ENCODE assay signal across 17 cellular contexts in genomic region chr11:14854057-14854456, GRCh38. TPM values are rescaled to one million over a fixed set of nuclear protein-coding genes. Genes with fewer than 3 reads are reported as not detected.
DNase-seq lines count a peak whose midpoint lies in the region; ATAC-seq, FAIRE-seq and TF ChIP-seq lines count a peak whose summit lies in the region.
"Had no signal": no experiment of that assay in that cellular context is flagged by ENCODE, and none has a peak within 500 bp of the region (broad histone marks: within the 10 kb centered on the region; RNA-seq: fewer than 3 reads in every experiment).

No MANE protein-coding gene starts in this region.

- H3K56ac ChIP-seq in mesendoderm (ENCODE audit: low read length) = no peak overlapping the region

- no peak overlapping the region for H4K8ac ChIP-seq in mesendoderm (ENCODE audit: low read depth, low read length)

- H2BK15ac ChIP-seq in mesendoderm (replicated peaks; ENCODE audit: low read depth) = no peak overlapping the region

- H3K9ac ChIP-seq in mammary epithelial cell (ENCODE audit: insufficient read depth, low read length) = no peak overlapping the region
- H3K9ac ChIP-seq in mesendoderm (ENCODE audit: low read length) = no peak overlapping the region
- H3K9ac ChIP-seq: GM23248 had no signal

- no peak for TF ChIP-seq POLR2A in breast epithelium (IDR thresholded peaks at IDR 0.05)

- H3K4me1 ChIP-seq in mammary epithelial cell (ENCODE audit: insufficient read depth, low read length) (no peaks in the 10 kb centered on the region), breast epithelium (no peaks in the 10 kb centered on the region), mesendoderm (ENCODE audit: control insufficient read depth, low read depth, low read length) (no peaks in the 10 kb centered on the region)

- BruUV-seq in mammary epithelial cell (replicated peaks; lab: Mats Ljungman, UMichigan) = no TSS peak

- no peak overlapping the region for H2BK120ac ChIP-seq in mesendoderm (ENCODE audit: low read depth, low read length)

- H3K27ac ChIP-seq in mammary epithelial cell (ENCODE audit: insufficient read depth, low read depth, low read length) (no peak overlapping the region), breast epithelium (no peak overlapping the region), mesendoderm (ENCODE audit: low read depth, low read length) (no peak overlapping the region)
- H3K27ac ChIP-seq: GM23248, HL-60 had no signal

- in situ Hi-C loops in mammary epithelial cell (cut with MboI; ENCODE audit: low sequenced_read_pairs in 2 of 2) = no loop called here

- H2AK5ac ChIP-seq in mesendoderm (ENCODE audit: low read length) = no peak overlapping the region

- FAIRE-seq in bronchial epithelial cell (lab: Jason Lieb, UNC) = no peak
- FAIRE-seq: A204.1, H54 had no signal

- H2AFZ ChIP-seq in mammary epithelial cell (ENCODE audit: low read depth, low read length) = no peak overlapping the region
- H2AFZ ChIP-seq: GM23248 had no signal

- no peak overlapping the region for H4K5ac ChIP-seq in mesendoderm (ENCODE audit: low read length)

- TF ChIP-seq CTCF in mammary epithelial cell (conservative IDR thresholded peaks at IDR 0.05 in 1 of 2, IDR thresholded peaks at IDR 0.05 in 1 of 2; ENCODE audit: extremely low read depth in 1 of 2, insufficient read depth in 1 of 2, low read depth in 1 of 2, low read length in 2 of 2) (no peak), breast epithelium (IDR thresholded peaks at IDR 0.05) (no peak), bronchial epithelial cell (IDR thresholded peaks at IDR 0.05; ENCODE audit: insufficient read depth, low read length, severe bottlenecking) (no peak)

- DNase-seq in mammary epithelial cell (peak; percentile 24), breast epithelium (ENCODE audit: low spot score in 2 of 2) (no peak), bronchial epithelial cell (ENCODE audit: low read depth) (peak; percentile 72), mesendoderm (peak; percentile 2), DMS114 treated with DMSO at 0.1 percent for 48 hours (lab: John Stamatoyannopoulos, UW; ENCODE audit: unreplicated experiment) (no peak)
- DNase-seq in stimulated activated CD4-positive, alpha-beta T cell treated with anti-CD3 and anti-CD28 coated beads, Interleukin-2, amount 100 ng/mL, for 48 hours = no peak
- DNase-seq: C1 segment of cervical spinal cord; CD4-positive, alpha-beta memory T cell; COR-L47; DMS53; GF-D8; GM23248 had no signal

- H3K4ac ChIP-seq in mesendoderm (ENCODE audit: low read depth, low read length) = no peak overlapping the region

- H3K79me2 ChIP-seq in mammary epithelial cell (ENCODE audit: insufficient read depth, low read length) (no peaks in the 10 kb centered on the region), mesendoderm (ENCODE audit: control insufficient read depth, insufficient read depth, low read length) (no peaks in the 10 kb centered on the region)

- no peaks in the 10 kb centered on the region for H3K79me1 ChIP-seq in mesendoderm (ENCODE audit: low read length)

- no peak overlapping the region for H2BK5ac ChIP-seq in mesendoderm (ENCODE audit: low read length)

- dilution Hi-C loops in mammary epithelial cell (cut with HindIII; ENCODE audit: low sequenced_read_pairs) = no loop called here

- H3K4me2 ChIP-seq in mammary epithelial cell (ENCODE audit: insufficient read depth, low read depth, low read length) (no peak overlapping the region), mesendoderm (ENCODE audit: low read length) (no peak overlapping the region)

- H3K4me3 ChIP-seq in mammary epithelial cell (replicated peaks in 1 of 3; ENCODE audit: insufficient read depth in 1 of 3, low read depth in 2 of 3, low read length in 3 of 3) = no peak overlapping the region
- no peak overlapping the region for H3K4me3 ChIP-seq in breast epithelium
- H3K4me3 ChIP-seq in bronchial epithelial cell (ENCODE audit: low read depth, low read length) = no peak overlapping the region
- H3K4me3 ChIP-seq in mesendoderm (ENCODE audit: low read length) = no peak overlapping the region
- H3K4me3 ChIP-seq: GM23248 had no signal

- no peak for ATAC-seq in GM19463 (IDR thresholded peaks at IDR 0.05; ENCODE audit: unreplicated experiment)
- ATAC-seq: HCT116 had no signal

- H3K36me3 ChIP-seq in mammary epithelial cell (ENCODE audit: insufficient read depth, low read length) (no peaks in the 10 kb centered on the region), breast epithelium (no peaks in the 10 kb centered on the region), bronchial epithelial cell (ENCODE audit: control insufficient read depth, insufficient read depth, low read length) (no peaks in the 10 kb centered on the region), mesendoderm (ENCODE audit: control insufficient read depth, insufficient read depth, low read length) (no peaks in the 10 kb centered on the region)

- H3K18ac ChIP-seq in mesendoderm (ENCODE audit: low read length) = no peak overlapping the region

- CTCF ChIA-PET in mammary epithelial cell (lab: Charles Lee; ENCODE audit: low non-redundant PET) = no interaction called here

- no peaks in the 10 kb centered on the region for H4K20me1 ChIP-seq in mammary epithelial cell (ENCODE audit: insufficient read depth, low read length)

- intact Hi-C loops in mammary epithelial cell (cut with micrococcal nuclease) = no loop called here
- intact Hi-C loops in breast epithelium (cut with DNase I; ENCODE audit: low total_unique reads) = no loop called here

- H3K27me3 ChIP-seq in mammary epithelial cell (ENCODE audit: insufficient read depth, low read length) (peaks cover 4% of the 10 kb centered on the region), breast epithelium (no peaks in the 10 kb centered on the region), bronchial epithelial cell (ENCODE audit: control insufficient read depth, insufficient read depth, low read length) (no peaks in the 10 kb centered on the region), mesendoderm (ENCODE audit: insufficient read depth, low read length, poor library complexity) (no peaks in the 10 kb centered on the region)

- no peak overlapping the region for H3K23ac ChIP-seq in mesendoderm (ENCODE audit: low read length)

- H3K9me3 ChIP-seq in mammary epithelial cell (replicated peaks; ENCODE audit: insufficient read depth, low read length) (no peaks in the 10 kb centered on the region), breast epithelium (no peaks in the 10 kb centered on the region)

RNA-seq across cellular contexts. Expression of gene CYP2R1, which starts 38.0 kb away (rescaled TPM):
- total RNA-seq in mammary epithelial cell = 10 to 100 TPM; 15.3 to 15.4 TPM
- polyA plus RNA-seq in mammary epithelial cell = 8.8 TPM
- 8.9 TPM for polyA minus RNA-seq in mammary epithelial cell
- total RNA-seq in breast epithelium = 10 to 100 TPM in 2 of 3 donors, 1 to 10 TPM in 1; 7.7 to 25.6 (median 21.0) TPM
- total RNA-seq in bronchial epithelial cell = 24.7 and 50.1 TPM in 2 replicates
- 10.2 TPM for polyA plus RNA-seq in mesendoderm (2013, experiment 1 of 2)
- 9.2 TPM for polyA plus RNA-seq in mesendoderm (2013, experiment 2 of 2)

Comparison
In these comparisons a context has a peak if more than half of its experiments do, and no peak if none do; other contexts are left out.
1. DNase-seq: peak in mammary epithelial cell (single experiment), bronchial epithelial cell (single experiment) and mesendoderm (single experiment); none in breast epithelium (0 of 2), DMS114 treated with DMSO at 0.1 percent for 48 hours (single experiment) and stimulated activated CD4-positive, alpha-beta T cell treated with anti-CD3 and anti-CD28 coated beads, Interleukin-2, amount 100 ng/mL, for 48 hours (0 of 2).